ENCODE assay signal across 33 cellular contexts in the genomic region with DNA sequence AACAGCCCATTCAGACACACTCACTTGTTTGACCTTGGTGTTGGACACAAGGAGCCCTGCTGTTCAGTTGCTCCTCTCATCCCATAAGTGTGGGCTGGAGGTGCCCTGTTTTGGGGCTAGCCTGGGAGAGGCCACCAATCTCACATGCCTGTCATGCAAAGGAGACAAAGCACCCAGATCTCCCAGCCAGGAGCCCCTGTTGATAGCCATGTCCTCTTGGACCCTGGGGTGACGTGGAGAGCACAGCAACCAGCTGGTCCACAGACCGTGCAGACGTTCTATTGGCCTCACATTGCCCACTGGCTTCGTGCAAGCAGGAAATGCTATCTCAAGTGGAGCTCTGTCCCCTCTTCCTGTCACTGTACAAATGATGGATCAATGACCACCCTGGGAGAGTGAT.
"Had no signal": no experiment of that assay in that cellular context is flagged by ENCODE, and none has a peak within 500 bp of the region (broad histone marks: within the 10 kb centered on the region; RNA-seq: fewer than 3 reads in every experiment).

No MANE protein-coding gene starts in this region.

- H3K36me3 Mint-ChIP-seq: activated CD4-positive, alpha-beta memory T cell treated with anti-CD3 and anti-CD28 coated beads for 36 hours; activated naive CD4-positive, alpha-beta T cell treated with anti-CD3 and anti-CD28 coated beads, Interleukin-2, amount 50 U/mL, for 72 hours; activated naive CD8-positive, alpha-beta T cell treated with anti-CD3 and anti-CD28 coated beads for 36 hours; T-cell had no signal

- H3K4me1 ChIP-seq: adrenal gland, body of pancreas, breast epithelium had no signal

- H3K27ac Mint-ChIP-seq: activated B cell treated with CpG ODN at 0.5 μM for 24 hours; activated CD4-positive, alpha-beta memory T cell treated with anti-CD3 and anti-CD28 coated beads for 36 hours; activated CD4-positive, alpha-beta T cell treated with anti-CD3 and anti-CD28 coated beads, Interleukin-2, amount 10 ng/mL, durations not matched to agents 24 days and 14 days; activated CD8-positive, alpha-beta T cell treated with anti-CD3 and anti-CD28 coated beads for 36 hours; activated naive CD4-positive, alpha-beta T cell treated with anti-CD3 and anti-CD28 coated beads for 36 hours; activated naive CD4-positive, alpha-beta T cell treated with anti-CD3 and anti-CD28 coated beads, Interleukin-2, amount 50 U/mL, for 72 hours; activated naive CD8-positive, alpha-beta T cell treated with anti-CD3 and anti-CD28 coated beads for 36 hours; activated T-cell treated with anti-CD3 and anti-CD28 coated beads, Interleukin-2, amount 50 U/mL, for 72 hours; activated T-helper 1 cell treated with anti-CD3 and anti-CD28 coated beads, Interleukin-12 subunit alpha, Interleukin-12 subunit beta, Interleukin-2, Interleukin-4 antibody, amounts not matched to agents 30 ng/mL and 10 ng/mL and 1 ng/mL, durations not matched to agents 14 hours and 24 hours and 36 hours; activated T-helper 17 cell treated with anti-CD3 and anti-CD28 coated beads, Interleukin-2, amount 50 U/mL, for 72 hours; T-cell; T-helper 17 cell; T-helper 2 cell treated with Interferon-gamma antibody and Interleukin-4, amounts not matched to agents 5 μg/mL and 100 μg/mL, for 36 hours had no signal

- H3K4me3 ChIP-seq: adrenal gland, body of pancreas, breast epithelium had no signal

- H3K9me3 ChIP-seq: adrenal gland, body of pancreas had no signal

- H3K27me3 ChIP-seq: adrenal gland, body of pancreas, brain microvascular endothelial cell, breast epithelium had no signal

- H3K9me3 Mint-ChIP-seq: activated B cell treated with CpG ODN at 0.5 μM for 24 hours; activated CD4-positive, alpha-beta memory T cell treated with anti-CD3 and anti-CD28 coated beads for 36 hours; activated CD4-positive, alpha-beta T cell treated with anti-CD3 and anti-CD28 coated beads, Interleukin-2, amount 10 ng/mL, durations not matched to agents 24 days and 14 days; activated CD8-positive, alpha-beta T cell treated with anti-CD3 and anti-CD28 coated beads for 36 hours; activated naive CD4-positive, alpha-beta T cell treated with anti-CD3 and anti-CD28 coated beads for 36 hours; activated naive CD4-positive, alpha-beta T cell treated with anti-CD3 and anti-CD28 coated beads, Interleukin-2, amount 50 U/mL, for 72 hours; activated naive CD8-positive, alpha-beta T cell treated with anti-CD3 and anti-CD28 coated beads for 36 hours; activated T-cell treated with anti-CD3 and anti-CD28 coated beads, Interleukin-2, amount 50 U/mL, for 4 hours; activated T-cell treated with anti-CD3 and anti-CD28 coated beads, Interleukin-2, amount 50 U/mL, for 72 hours; activated T-helper 1 cell treated with anti-CD3 and anti-CD28 coated beads, Interleukin-12 subunit alpha, Interleukin-12 subunit beta, Interleukin-2, Interleukin-4 antibody, amounts not matched to agents 30 ng/mL and 10 ng/mL and 1 ng/mL, durations not matched to agents 14 hours and 24 hours and 36 hours; activated T-helper 17 cell treated with anti-CD3 and anti-CD28 coated beads, Interleukin-2, amount 50 U/mL, for 72 hours; T-cell; T-helper 2 cell treated with Interferon-gamma antibody and Interleukin-4, amounts not matched to agents 5 μg/mL and 100 μg/mL, for 36 hours had no signal

- ATAC-seq: activated CD8-positive, alpha-beta T cell treated with anti-CD3 and anti-CD28 coated beads for 36 hours; activated naive CD4-positive, alpha-beta T cell treated with anti-CD3 and anti-CD28 coated beads, Interleukin-2, amount 50 U/mL, for 72 hours; activated T-cell treated with anti-CD3 and anti-CD28 coated beads, Interleukin-2, amount 50 U/mL, for 4 hours; activated T-cell treated with anti-CD3 and anti-CD28 coated beads, Interleukin-2, amount 50 U/mL, for 72 hours; activated T-helper 17 cell treated with anti-CD3 and anti-CD28 coated beads, Interleukin-2, amount 50 U/mL, for 72 hours; body of pancreas; T-cell; T-helper 17 cell had no signal

- H3K4me1 Mint-ChIP-seq: activated B cell treated with CpG ODN at 0.5 μM for 24 hours; activated CD4-positive, alpha-beta T cell treated with anti-CD3 and anti-CD28 coated beads, Interleukin-2, amount 10 ng/mL, durations not matched to agents 24 days and 14 days; activated naive CD8-positive, alpha-beta T cell treated with anti-CD3 and anti-CD28 coated beads for 36 hours; activated T-helper 17 cell treated with anti-CD3 and anti-CD28 coated beads, Interleukin-2, amount 50 U/mL, for 72 hours; T-cell had no signal

- H3K36me3 ChIP-seq: adrenal gland, brain microvascular endothelial cell, breast epithelium had no signal

- H3K4me3 Mint-ChIP-seq: activated B cell treated with CpG ODN at 0.5 μM for 24 hours; activated CD4-positive, alpha-beta memory T cell treated with anti-CD3 and anti-CD28 coated beads for 36 hours; activated CD4-positive, alpha-beta T cell treated with anti-CD3 and anti-CD28 coated beads, Interleukin-2, amount 10 ng/mL, durations not matched to agents 24 days and 14 days; activated CD8-positive, alpha-beta T cell treated with anti-CD3 and anti-CD28 coated beads for 36 hours; activated naive CD4-positive, alpha-beta T cell treated with anti-CD3 and anti-CD28 coated beads for 36 hours; activated naive CD8-positive, alpha-beta T cell treated with anti-CD3 and anti-CD28 coated beads for 36 hours; activated T-cell treated with anti-CD3 and anti-CD28 coated beads, Interleukin-2, amount 50 U/mL, for 4 hours; activated T-cell treated with anti-CD3 and anti-CD28 coated beads, Interleukin-2, amount 50 U/mL, for 72 hours; activated T-helper 1 cell treated with anti-CD3 and anti-CD28 coated beads, Interleukin-12 subunit alpha, Interleukin-12 subunit beta, Interleukin-2, Interleukin-4 antibody, amounts not matched to agents 30 ng/mL and 10 ng/mL and 1 ng/mL, durations not matched to agents 14 hours and 24 hours and 36 hours; activated T-helper 17 cell treated with anti-CD3 and anti-CD28 coated beads, Interleukin-2, amount 50 U/mL, for 72 hours; T-cell; T-helper 17 cell; T-helper 2 cell treated with Interferon-gamma antibody and Interleukin-4, amounts not matched to agents 5 μg/mL and 100 μg/mL, for 36 hours had no signal

- DNase-seq: activated B cell treated with CpG ODN at 0.5 μM for 24 hours; activated CD4-positive, alpha-beta memory T cell treated with anti-CD3 and anti-CD28 coated beads for 36 hours; activated CD4-positive, alpha-beta T cell treated with anti-CD3 and anti-CD28 coated beads for 4 hours; activated CD4-positive, alpha-beta T cell treated with anti-CD3 and anti-CD28 coated beads, Interleukin-2, amount 10 ng/mL, durations not matched to agents 24 days and 14 days; activated CD4-positive, alpha-beta T cell treated with anti-CD3 and anti-CD28 coated beads, Interleukin-2, amount 50 U/mL, for 1 hour; activated CD4-positive, alpha-beta T cell treated with anti-CD3 and anti-CD28 coated beads, Interleukin-2, amount 50 U/mL, for 4 hours; activated CD4-positive, CD25-positive, alpha-beta regulatory T cell treated with anti-CD3 and anti-CD28 coated beads, Interleukin-2, amount 50 U/mL, for 72 hours; activated CD8-positive, alpha-beta memory T cell treated with anti-CD3 and anti-CD28 coated beads, Interleukin-2, amount 50 U/mL, for 4 hours; activated CD8-positive, alpha-beta T cell treated with anti-CD3 and anti-CD28 coated beads for 36 hours; activated effector memory CD4-positive, alpha-beta T cell treated with anti-CD3 and anti-CD28 coated beads, Interleukin-2, amount 50 U/mL, for 16 hours; activated gamma-delta T cell treated with Interleukin-2 at 50 U/mL for 16 hours; activated naive CD4-positive, alpha-beta T cell; activated naive CD4-positive, alpha-beta T cell treated with anti-CD3 and anti-CD28 coated beads for 36 hours; activated naive CD4-positive, alpha-beta T cell treated with anti-CD3 and anti-CD28 coated beads, Interleukin-2, amount 50 U/mL, for 16 hours; activated naive CD8-positive, alpha-beta T cell treated with anti-CD3 and anti-CD28 coated beads for 36 hours; activated T-cell treated with anti-CD3 and anti-CD28 coated beads for 4 hours; activated T-cell treated with anti-CD3 and anti-CD28 coated beads, Interleukin-2, amount 50 U/mL, for 1 hour; activated T-cell treated with anti-CD3 and anti-CD28 coated beads, Interleukin-2, amount 50 U/mL, for 4 hours; activated T-cell treated with anti-CD3 and anti-CD28 coated beads, Interleukin-2, amount 50 U/mL, for 72 hours; adrenal gland; amniotic stem cell; body of pancreas; brain microvascular endothelial cell; central memory CD4-positive, alpha-beta T cell; T-cell; T-helper 17 cell; T-helper 9 cell had no signal

- H3K27me3 Mint-ChIP-seq: activated CD8-positive, alpha-beta T cell treated with anti-CD3 and anti-CD28 coated beads for 36 hours; activated naive CD8-positive, alpha-beta T cell treated with anti-CD3 and anti-CD28 coated beads for 36 hours had no signal

- H3K27ac ChIP-seq: adrenal gland, body of pancreas, brain microvascular endothelial cell, breast epithelium, VCaP had no signal
